8 cellular contexts compared by ENCODE assay signal in the genomic region with DNA sequence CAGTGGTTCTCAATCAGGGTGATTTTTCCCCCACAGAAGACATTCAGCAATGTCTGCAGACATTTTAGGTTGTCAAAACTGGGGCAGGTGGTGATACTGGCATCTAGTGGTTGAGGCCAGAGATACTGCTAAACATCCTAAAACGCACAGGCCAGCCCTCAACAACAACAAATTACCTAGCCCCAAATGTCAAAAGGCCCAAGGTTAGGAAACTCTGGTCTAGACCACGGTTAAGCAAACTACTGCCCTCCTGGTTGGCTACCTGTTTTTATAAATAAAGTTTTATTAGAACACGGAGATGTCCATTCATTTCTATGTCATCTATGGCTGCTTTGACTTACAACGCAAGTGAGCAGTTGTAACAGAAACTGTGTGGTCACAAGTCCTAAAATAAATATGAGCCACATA.
DNase-seq lines count a peak whose midpoint lies in the region; ATAC-seq and TF ChIP-seq lines count a peak whose summit lies in the region.

No MANE protein-coding gene starts in this region.

- no peaks in the 10 kb centered on the region for H3K36me3 ChIP-seq in CD8-positive, alpha-beta T cell (ENCODE audit: insufficient read depth, low read length)
- no peaks in the 10 kb centered on the region for H3K36me3 ChIP-seq in cardiac muscle cell

- no peak overlapping the region for H3K4me3 ChIP-seq in CD8-positive, alpha-beta T cell (ENCODE audit: low read depth, low read length)
- no peak overlapping the region for H3K4me3 ChIP-seq in cardiac muscle cell

- peaks cover 29% of the 10 kb centered on the region for H3K4me1 ChIP-seq in CD8-positive, alpha-beta T cell (ENCODE audit: insufficient read depth, low read length)
- H3K4me1 ChIP-seq in cardiac muscle cell (ENCODE audit: low read depth) = no peaks in the 10 kb centered on the region

- H3K36me3 Mint-ChIP-seq in CD8-positive, alpha-beta T cell = no peaks in the 10 kb centered on the region

- intact Hi-C loops in CD8-positive, alpha-beta T cell (cut with DNase I, micrococcal nuclease) = loop anchor here (1.0 to 5.0 kb wide), 13 partner anchors 47 to 741 kb away; partner anchors contain the start of gene FOXN3 (in 2 of the 2)

- no peaks in the 10 kb centered on the region for H3K27me3 ChIP-seq in CD8-positive, alpha-beta T cell (ENCODE audit: insufficient read depth, low read length)
- H3K27me3 ChIP-seq in cardiac muscle cell = no peaks in the 10 kb centered on the region

- POLR2A ChIA-PET in CD8-positive, alpha-beta T cell (lab: Charles Lee) = interaction anchor here (0.7 to 2.5 kb wide), 2 partner anchors 47 to 435 kb away, joined by 3 to 10 read pairs; no protein-coding TSS in a partner anchor

- H3K27ac ChIP-seq in CD8-positive, alpha-beta T cell (ENCODE audit: low read depth, low read length) = no peak overlapping the region
- H3K27ac ChIP-seq in cardiac muscle cell = no peak overlapping the region

- no peaks in the 10 kb centered on the region for H3K9me3 ChIP-seq in CD8-positive, alpha-beta T cell (ENCODE audit: low read length)
- H3K9me3 ChIP-seq in cardiac muscle cell (ENCODE audit: low read depth) = no peaks in the 10 kb centered on the region

- peak; percentile 93 for ATAC-seq in CD8-positive, alpha-beta T cell
- peak; percentile 60 for ATAC-seq in GM19397 (IDR thresholded peaks at IDR 0.05; ENCODE audit: unreplicated experiment)
- ATAC-seq in HG03460 (IDR thresholded peaks at IDR 0.05; ENCODE audit: unreplicated experiment) = peak; percentile 73

- H3K9me3 Mint-ChIP-seq in CD8-positive, alpha-beta T cell = no peaks in the 10 kb centered on the region

- CTCF ChIA-PET in CD8-positive, alpha-beta T cell (lab: Charles Lee) = interaction anchor here (0.6 to 3.4 kb wide), 24 partner anchors 11 to 741 kb away, joined by 3 to 31 read pairs (median 4); no protein-coding TSS in a partner anchor

- peaks cover 50% of the 10 kb centered on the region for H3K4me1 Mint-ChIP-seq in CD8-positive, alpha-beta T cell (ENCODE audit: low read depth)

- H3K4me3 Mint-ChIP-seq in CD8-positive, alpha-beta T cell = peak overlapping the region; percentile 67

- peak; percentile 87 for TF ChIP-seq CTCF in CD8-positive, alpha-beta T cell (IDR thresholded peaks at IDR 0.05)
- TF ChIP-seq CTCF in cardiac muscle cell (IDR thresholded peaks at IDR 0.05; ENCODE audit: low read depth, low read length) = peak; percentile 79

- peak; percentile 42 to 81 (median 65) for DNase-seq in CD8-positive, alpha-beta T cell
- DNase-seq in RPMI7951 (ENCODE audit: low read depth) = peak; percentile 40
- peak; percentile 52 for DNase-seq in activated gamma-delta T cell treated with anti-CD3 and anti-CD28 coated beads, Interleukin-2, amount 50 U/mL, for 16 hours (ENCODE audit: low read depth)
- peak; percentile 35 to 74 for DNase-seq in cardiac muscle cell (ENCODE audit: low read depth in 1 of 2, low spot score in 1 of 2)
- peak; percentile 42 for DNase-seq in stimulated activated CD4-positive, alpha-beta T cell treated with anti-CD3 and anti-CD28 coated beads, Interleukin-12 subunit alpha, Interleukin-12 subunit beta, amount 100 ng/mL, for 4 hours
- DNase-seq in NCI-H510A treated with DMSO at 0.1 percent for 48 hours (lab: John Stamatoyannopoulos, UW) = no peak

- H3K27me3 Mint-ChIP-seq in CD8-positive, alpha-beta T cell (ENCODE audit: low read depth) = no peaks in the 10 kb centered on the region

- H3K27ac Mint-ChIP-seq in CD8-positive, alpha-beta T cell = peak overlapping the region; percentile 84
